2 cellular contexts compared by ENCODE assay signal in the genomic region with DNA sequence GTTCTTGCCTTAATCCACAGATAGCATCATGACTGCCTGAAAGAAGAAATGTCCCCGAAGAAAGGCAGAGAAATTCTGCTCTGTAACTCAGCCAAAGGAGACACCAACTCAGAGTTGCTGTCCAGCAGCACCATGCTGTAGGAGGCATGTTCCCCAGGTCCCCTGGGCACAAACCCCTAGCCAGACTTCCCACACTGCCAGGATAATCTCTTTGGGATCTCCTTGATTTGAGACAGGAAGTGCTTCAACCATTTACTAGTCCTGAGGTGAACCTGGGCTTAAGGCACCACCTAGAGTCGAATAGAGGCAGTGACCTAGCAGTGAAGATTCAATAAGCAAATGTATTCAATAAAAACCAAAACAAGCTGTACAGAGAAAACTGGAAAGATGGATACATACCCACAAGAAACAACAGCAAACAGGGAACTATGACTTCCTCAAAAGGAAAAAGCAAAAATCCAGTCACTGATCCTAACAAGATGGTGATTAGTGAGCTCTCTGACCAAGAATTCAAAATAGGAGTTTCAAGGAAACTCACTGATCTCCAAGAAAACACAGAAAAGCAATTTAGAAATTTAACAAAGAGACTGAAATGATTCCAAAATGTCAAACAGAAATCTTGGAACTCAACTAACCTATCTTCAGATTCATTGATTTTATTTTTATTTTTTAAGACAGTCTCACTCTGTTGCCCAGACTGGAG.
TF ChIP-seq lines count a peak whose summit lies in the region.

No MANE protein-coding gene starts in this region.

TF ChIP-seq in HCT116, 20 proteins besides CTCF, POLR2A, EP300 and RAD21:
- TF ChIP-seq ELF1 (IDR thresholded peaks at IDR 0.05; ENCODE audit: borderline replicate concordance, low read depth) = peak; percentile 52; the same call in 1 of the 2 replicates
- TF ChIP-seq EZH2 (IDR thresholded peaks at IDR 0.05) = no peak
- TF ChIP-seq, protein P1, sequence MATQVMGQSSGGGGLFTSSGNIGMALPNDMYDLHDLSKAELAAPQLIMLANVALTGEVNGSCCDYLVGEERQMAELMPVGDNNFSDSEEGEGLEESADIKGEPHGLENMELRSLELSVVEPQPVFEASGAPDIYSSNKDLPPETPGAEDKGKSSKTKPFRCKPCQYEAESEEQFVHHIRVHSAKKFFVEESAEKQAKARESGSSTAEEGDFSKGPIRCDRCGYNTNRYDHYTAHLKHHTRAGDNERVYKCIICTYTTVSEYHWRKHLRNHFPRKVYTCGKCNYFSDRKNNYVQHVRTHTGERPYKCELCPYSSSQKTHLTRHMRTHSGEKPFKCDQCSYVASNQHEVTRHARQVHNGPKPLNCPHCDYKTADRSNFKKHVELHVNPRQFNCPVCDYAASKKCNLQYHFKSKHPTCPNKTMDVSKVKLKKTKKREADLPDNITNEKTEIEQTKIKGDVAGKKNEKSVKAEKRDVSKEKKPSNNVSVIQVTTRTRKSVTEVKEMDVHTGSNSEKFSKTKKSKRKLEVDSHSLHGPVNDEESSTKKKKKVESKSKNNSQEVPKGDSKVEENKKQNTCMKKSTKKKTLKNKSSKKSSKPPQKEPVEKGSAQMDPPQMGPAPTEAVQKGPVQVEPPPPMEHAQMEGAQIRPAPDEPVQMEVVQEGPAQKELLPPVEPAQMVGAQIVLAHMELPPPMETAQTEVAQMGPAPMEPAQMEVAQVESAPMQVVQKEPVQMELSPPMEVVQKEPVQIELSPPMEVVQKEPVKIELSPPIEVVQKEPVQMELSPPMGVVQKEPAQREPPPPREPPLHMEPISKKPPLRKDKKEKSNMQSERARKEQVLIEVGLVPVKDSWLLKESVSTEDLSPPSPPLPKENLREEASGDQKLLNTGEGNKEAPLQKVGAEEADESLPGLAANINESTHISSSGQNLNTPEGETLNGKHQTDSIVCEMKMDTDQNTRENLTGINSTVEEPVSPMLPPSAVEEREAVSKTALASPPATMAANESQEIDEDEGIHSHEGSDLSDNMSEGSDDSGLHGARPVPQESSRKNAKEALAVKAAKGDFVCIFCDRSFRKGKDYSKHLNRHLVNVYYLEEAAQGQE (IDR thresholded peaks at IDR 0.05; ENCODE audit: low read depth) = peak; percentile 51

TF ChIP-seq in HepG2, 621 proteins besides CTCF, POLR2A, EP300 and RAD21:
- TF ChIP-seq RAD51 (IDR thresholded peaks at IDR 0.05; ENCODE audit: borderline replicate concordance) (no peak), ZNF33B (CRISPR knock-in tag; IDR thresholded peaks at IDR 0.05) (no peak), ZNF615 (CRISPR knock-in tag; IDR thresholded peaks at IDR 0.05; ENCODE audit: borderline replicate concordance) (no peak), SMC3 (IDR thresholded peaks at IDR 0.05; ENCODE audit: low read length) (0 out of 2 replicates have a peak, but pooled peaks have one; percentile 27), MIER2 (CRISPR knock-in tag; IDR thresholded peaks at IDR 0.05) (peak; percentile 84), STAG1 (CRISPR knock-in tag; IDR thresholded peaks at IDR 0.05) (peak; percentile 71), TP53 (CRISPR knock-in tag; conservative IDR thresholded peaks at IDR 0.05) (no peak), ZNF367 (CRISPR knock-in tag; IDR thresholded peaks at IDR 0.05; ENCODE audit: borderline replicate concordance) (no peak), ZNF564 (CRISPR knock-in tag; IDR thresholded peaks at IDR 0.05) (no peak)
- TF ChIP-seq, protein P1 (IDR thresholded peaks at IDR 0.05; ENCODE audit: borderline replicate concordance in 1 of 2, low read depth in 1 of 2, low read length in 2 of 2) = peak; percentile 22 to 86
- TF ChIP-seq, protein P2, sequence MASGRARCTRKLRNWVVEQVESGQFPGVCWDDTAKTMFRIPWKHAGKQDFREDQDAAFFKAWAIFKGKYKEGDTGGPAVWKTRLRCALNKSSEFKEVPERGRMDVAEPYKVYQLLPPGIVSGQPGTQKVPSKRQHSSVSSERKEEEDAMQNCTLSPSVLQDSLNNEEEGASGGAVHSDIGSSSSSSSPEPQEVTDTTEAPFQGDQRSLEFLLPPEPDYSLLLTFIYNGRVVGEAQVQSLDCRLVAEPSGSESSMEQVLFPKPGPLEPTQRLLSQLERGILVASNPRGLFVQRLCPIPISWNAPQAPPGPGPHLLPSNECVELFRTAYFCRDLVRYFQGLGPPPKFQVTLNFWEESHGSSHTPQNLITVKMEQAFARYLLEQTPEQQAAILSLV (CRISPR knock-in tag; IDR thresholded peaks at IDR 0.05; ENCODE audit: borderline replicate concordance) = no peak
- TF ChIP-seq, protein P3, sequence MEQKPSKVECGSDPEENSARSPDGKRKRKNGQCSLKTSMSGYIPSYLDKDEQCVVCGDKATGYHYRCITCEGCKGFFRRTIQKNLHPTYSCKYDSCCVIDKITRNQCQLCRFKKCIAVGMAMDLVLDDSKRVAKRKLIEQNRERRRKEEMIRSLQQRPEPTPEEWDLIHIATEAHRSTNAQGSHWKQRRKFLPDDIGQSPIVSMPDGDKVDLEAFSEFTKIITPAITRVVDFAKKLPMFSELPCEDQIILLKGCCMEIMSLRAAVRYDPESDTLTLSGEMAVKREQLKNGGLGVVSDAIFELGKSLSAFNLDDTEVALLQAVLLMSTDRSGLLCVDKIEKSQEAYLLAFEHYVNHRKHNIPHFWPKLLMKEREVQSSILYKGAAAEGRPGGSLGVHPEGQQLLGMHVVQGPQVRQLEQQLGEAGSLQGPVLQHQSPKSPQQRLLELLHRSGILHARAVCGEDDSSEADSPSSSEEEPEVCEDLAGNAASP (CRISPR knock-in tag; IDR thresholded peaks at IDR 0.05; ENCODE audit: borderline replicate concordance) = peak; percentile 67; the same call in 1 of the 2 replicates
- TF ChIP-seq, protein P4, sequence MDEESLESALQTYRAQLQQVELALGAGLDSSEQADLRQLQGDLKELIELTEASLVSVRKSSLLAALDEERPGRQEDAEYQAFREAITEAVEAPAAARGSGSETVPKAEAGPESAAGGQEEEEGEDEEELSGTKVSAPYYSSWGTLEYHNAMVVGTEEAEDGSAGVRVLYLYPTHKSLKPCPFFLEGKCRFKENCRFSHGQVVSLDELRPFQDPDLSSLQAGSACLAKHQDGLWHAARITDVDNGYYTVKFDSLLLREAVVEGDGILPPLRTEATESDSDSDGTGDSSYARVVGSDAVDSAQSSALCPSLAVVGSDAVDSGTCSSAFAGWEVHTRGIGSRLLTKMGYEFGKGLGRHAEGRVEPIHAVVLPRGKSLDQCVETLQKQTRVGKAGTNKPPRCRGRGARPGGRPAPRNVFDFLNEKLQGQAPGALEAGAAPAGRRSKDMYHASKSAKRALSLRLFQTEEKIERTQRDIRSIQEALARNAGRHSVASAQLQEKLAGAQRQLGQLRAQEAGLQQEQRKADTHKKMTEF (CRISPR knock-in tag; IDR thresholded peaks at IDR 0.05) = no peak
